ENCODE assay signal across 8 cellular contexts in the genomic region with DNA sequence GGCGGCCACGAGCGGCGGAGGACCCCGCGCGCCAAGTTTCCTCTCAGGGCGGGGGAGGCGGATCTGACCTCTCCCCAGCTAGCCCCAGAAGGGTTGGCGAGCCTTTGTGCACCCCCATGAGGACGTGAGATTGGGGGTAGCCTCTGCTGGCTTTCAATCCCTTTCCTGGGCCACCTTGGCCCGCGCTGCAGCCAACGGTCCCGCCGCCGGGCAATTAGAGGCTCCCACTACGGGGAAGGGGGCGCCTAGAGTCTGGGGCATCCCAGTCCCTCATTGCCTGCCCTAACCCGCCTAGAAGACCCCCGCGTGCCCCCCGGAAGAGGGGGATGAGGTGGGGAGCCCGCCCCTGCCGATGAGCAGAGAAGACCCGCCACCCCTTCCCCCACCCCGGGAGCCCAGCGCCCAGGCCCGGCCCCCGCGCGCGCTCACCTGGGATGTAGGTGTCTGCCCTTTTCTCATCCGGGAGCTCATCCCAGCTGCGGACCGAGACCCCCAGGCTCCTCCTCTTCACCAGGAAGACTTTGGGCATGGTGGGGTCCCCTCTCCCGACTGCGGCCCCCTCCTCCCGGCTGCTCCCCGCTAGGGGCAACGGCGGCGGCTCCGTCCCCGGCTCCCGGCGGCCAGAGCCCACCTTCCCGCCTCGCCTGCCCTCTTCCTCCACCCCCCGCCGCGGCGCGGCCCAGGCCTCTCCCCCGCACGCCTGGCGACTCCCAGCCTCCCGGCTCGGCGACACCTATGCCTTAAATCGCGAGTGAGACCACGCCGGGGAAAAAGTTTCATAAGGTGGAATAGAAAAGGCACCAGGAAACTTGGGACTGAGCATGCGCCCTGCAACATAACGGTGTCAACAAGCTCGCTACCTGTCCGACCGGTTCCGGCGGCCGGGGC. TPM values are rescaled to one million over a fixed set of nuclear protein-coding genes. Genes with fewer than 3 reads are reported as not detected.
DNase-seq lines count a peak whose midpoint lies in the region; ATAC-seq, FAIRE-seq and TF ChIP-seq lines count a peak whose summit lies in the region.

A gene (minus strand): TSS at position 811 of the 888 bp plus-strand sequence. CDS start 282 bp downstream, at position 529.

- H3K4me2 ChIP-seq in A549 = peak within 1 kb of the TSS; percentile 100

- peak within 1 kb of the TSS; percentile 23 to 49; a peak in 4 of 6 replicates for H3K27ac ChIP-seq in A549
- H3K27ac ChIP-seq in iPS DF 6.9 (ENCODE audit: low read length) = no peak within 1 kb of the TSS
- H3K27ac ChIP-seq in skin epidermis = peak within 1 kb of the TSS in 18 of 21 experiments; percentile 19 to 92 (median 68)

- H3K36me3 Mint-ChIP-seq in T-helper 17 cell (ENCODE audit: low read depth) = peaks cover 5% of the 10 kb centered on the region

- no peak for FAIRE-seq in A549 (lab: Jason Lieb, UNC)

- ATAC-seq in A549 (peak; percentile 27 to 65; a peak in 4 of 6 replicates), T-helper 17 cell (no peak), HG02870 (IDR thresholded peaks at IDR 0.05; ENCODE audit: unreplicated experiment) (no peak), HG03108 (IDR thresholded peaks at IDR 0.05; ENCODE audit: unreplicated experiment) (no peak), GM19455 (IDR thresholded peaks at IDR 0.05; ENCODE audit: unreplicated experiment) (no peak)

- peaks cover 4% of the 10 kb centered on the region for H3K4me1 Mint-ChIP-seq in T-helper 17 cell

- WGBS in A549 (ENCODE audit: missing lambda C conversion rate) = under 1% methylated on average over 26 of the region's 72 CpGs
- WGBS in iPS DF 6.9 (ENCODE audit: insufficient coverage, insufficient read length) = no CpG with 5 or more reads among the region's 72 CpGs

- TF ChIP-seq POLR2A in A549 (IDR thresholded peaks at IDR 0.05; ENCODE audit: low read length) = no peak

- peaks cover 52% of the 10 kb centered on the region for H3K27me3 ChIP-seq in H7 (ENCODE audit: control insufficient read depth, insufficient read depth, low read length)
- peaks cover 8% of the 10 kb centered on the region; the same call in 1 of the 2 replicates for H3K27me3 ChIP-seq in iPS DF 6.9 (ENCODE audit: control insufficient read depth, insufficient read depth, low read length)

- peak within 1 kb of the TSS; percentile 65 for H3K4me3 ChIP-seq in A549
- H3K4me3 ChIP-seq in H7 (ENCODE audit: insufficient read depth, low read depth, low read length) = peak within 1 kb of the TSS; percentile 67
- peak within 1 kb of the TSS; percentile 51 for H3K4me3 ChIP-seq in iPS DF 6.9 (ENCODE audit: low read length)
- H3K4me3 ChIP-seq in skin epidermis = peak within 1 kb of the TSS; percentile 32 to 54 (median 45)

- CTCF ChIA-PET in A549 (lab: Yijun Ruan, JAX) = interaction anchor here (0.7 to 1.9 kb wide), 4 partner anchors 9 to 131 kb away, joined by 3 to 5 read pairs (median 3); no protein-coding TSS in a partner anchor

- DNase-seq in A549 (ENCODE audit: low read depth in 1 of 2, low spot score in 1 of 2) = peak in 1 of 2 experiments; percentile 39
- DNase-seq in H7 = peak; percentile 88
- no peak for DNase-seq in T-helper 17 cell
- peak; percentile 55 for DNase-seq in iPS DF 6.9 (ENCODE audit: low read depth, low spot score)

- POLR2A ChIA-PET in A549 (lab: Yijun Ruan, JAX) = interaction anchor here (1.4 kb wide), 1 partner anchor 231 kb away, joined by 4 read pairs; a partner anchor contains a TSS

- TF ChIP-seq RAD21 in A549 (conservative IDR thresholded peaks at IDR 0.05 in 1 of 2, IDR thresholded peaks at IDR 0.05 in 1 of 2) = no peak

- TF ChIP-seq CTCF in A549 (IDR thresholded peaks at IDR 0.05) = no peak

- TF ChIP-seq EP300 in A549 (IDR thresholded peaks at IDR 0.05) = no peak

- H3K4me1 ChIP-seq in A549 (peaks cover 21% of the 10 kb centered on the region), iPS DF 6.9 (ENCODE audit: control insufficient read depth, insufficient read depth, low read length) (peaks cover 7% of the 10 kb centered on the region)

- H3K9me3 ChIP-seq in A549 = 0 out of 3 replicates have a peak, but pooled peaks cover 5% of the 10 kb centered on the region
- peaks cover 4% of the 10 kb centered on the region for H3K9me3 ChIP-seq in T-helper 17 cell (ENCODE audit: control insufficient read depth, low read length, poor library complexity, severe bottlenecking)
- H3K9me3 ChIP-seq in iPS DF 6.9 (ENCODE audit: control insufficient read depth, insufficient read depth, low read length) = no peaks in the 10 kb centered on the region

- H3K4me3 Mint-ChIP-seq in T-helper 17 cell = peak within 1 kb of the TSS; percentile 39

- H3K36me3 ChIP-seq in H7 (replicated peaks; ENCODE audit: control insufficient read depth, insufficient read depth, low read length) = no peaks in the 10 kb centered on the region
- no peaks in the 10 kb centered on the region for H3K36me3 ChIP-seq in iPS DF 6.9 (ENCODE audit: control insufficient read depth, insufficient read depth, low read length)

- no peak within 1 kb of the TSS for H3K27ac Mint-ChIP-seq in T-helper 17 cell

- peaks cover 66% of the 10 kb centered on the region for H3K27me3 Mint-ChIP-seq in T-helper 17 cell

TF ChIP-seq in A549, 52 proteins besides CTCF, POLR2A, EP300 and RAD21:
- TF ChIP-seq, protein P1, sequence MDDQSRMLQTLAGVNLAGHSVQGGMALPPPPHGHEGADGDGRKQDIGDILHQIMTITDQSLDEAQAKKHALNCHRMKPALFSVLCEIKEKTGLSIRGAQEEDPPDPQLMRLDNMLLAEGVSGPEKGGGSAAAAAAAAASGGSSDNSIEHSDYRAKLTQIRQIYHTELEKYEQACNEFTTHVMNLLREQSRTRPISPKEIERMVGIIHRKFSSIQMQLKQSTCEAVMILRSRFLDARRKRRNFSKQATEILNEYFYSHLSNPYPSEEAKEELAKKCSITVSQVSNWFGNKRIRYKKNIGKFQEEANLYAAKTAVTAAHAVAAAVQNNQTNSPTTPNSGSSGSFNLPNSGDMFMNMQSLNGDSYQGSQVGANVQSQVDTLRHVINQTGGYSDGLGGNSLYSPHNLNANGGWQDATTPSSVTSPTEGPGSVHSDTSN (IDR thresholded peaks at IDR 0.05) = no peak
- TF ChIP-seq CEBPB (IDR thresholded peaks at IDR 0.05) (no peak), GATA3 (IDR thresholded peaks at IDR 0.05; ENCODE audit: borderline replicate concordance) (no peak), ZFP36 (IDR thresholded peaks at IDR 0.05; ENCODE audit: borderline replicate concordance, partially characterized antibody) (no peak), MAZ (IDR thresholded peaks at IDR 0.05; ENCODE audit: borderline replicate concordance, low read depth, low read length) (no peak), BHLHE40 (IDR thresholded peaks at IDR 0.05; ENCODE audit: low read depth, low read length) (no peak), JUNB (IDR thresholded peaks at IDR 0.05) (no peak), ZSCAN20 (CRISPR knock-in tag; IDR thresholded peaks at IDR 0.05) (no peak), KDM1A (IDR thresholded peaks at IDR 0.05; ENCODE audit: low read depth) (no peak), KDM5A (IDR thresholded peaks at IDR 0.05) (no peak), PHF8 (IDR thresholded peaks at IDR 0.05; ENCODE audit: borderline replicate concordance, low read depth) (no peak), HDAC2 (IDR thresholded peaks at IDR 0.05) (no peak), EHMT2 (IDR thresholded peaks at IDR 0.05; ENCODE audit: low read depth) (no peak), HOXB5 (CRISPR knock-in tag; IDR thresholded peaks at IDR 0.05) (no peak), NPAS2 (CRISPR knock-in tag; IDR thresholded peaks at IDR 0.05; ENCODE audit: borderline replicate concordance) (no peak), SREBF2 (IDR thresholded peaks at IDR 0.05) (no peak)
- TF ChIP-seq, protein P2, sequence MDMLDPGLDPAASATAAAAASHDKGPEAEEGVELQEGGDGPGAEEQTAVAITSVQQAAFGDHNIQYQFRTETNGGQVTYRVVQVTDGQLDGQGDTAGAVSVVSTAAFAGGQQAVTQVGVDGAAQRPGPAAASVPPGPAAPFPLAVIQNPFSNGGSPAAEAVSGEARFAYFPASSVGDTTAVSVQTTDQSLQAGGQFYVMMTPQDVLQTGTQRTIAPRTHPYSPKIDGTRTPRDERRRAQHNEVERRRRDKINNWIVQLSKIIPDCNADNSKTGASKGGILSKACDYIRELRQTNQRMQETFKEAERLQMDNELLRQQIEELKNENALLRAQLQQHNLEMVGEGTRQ (IDR thresholded peaks at IDR 0.05) = no peak
- TF ChIP-seq, protein P3, sequence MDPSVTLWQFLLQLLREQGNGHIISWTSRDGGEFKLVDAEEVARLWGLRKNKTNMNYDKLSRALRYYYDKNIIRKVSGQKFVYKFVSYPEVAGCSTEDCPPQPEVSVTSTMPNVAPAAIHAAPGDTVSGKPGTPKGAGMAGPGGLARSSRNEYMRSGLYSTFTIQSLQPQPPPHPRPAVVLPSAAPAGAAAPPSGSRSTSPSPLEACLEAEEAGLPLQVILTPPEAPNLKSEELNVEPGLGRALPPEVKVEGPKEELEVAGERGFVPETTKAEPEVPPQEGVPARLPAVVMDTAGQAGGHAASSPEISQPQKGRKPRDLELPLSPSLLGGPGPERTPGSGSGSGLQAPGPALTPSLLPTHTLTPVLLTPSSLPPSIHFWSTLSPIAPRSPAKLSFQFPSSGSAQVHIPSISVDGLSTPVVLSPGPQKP (IDR thresholded peaks at IDR 0.05; ENCODE audit: low read depth, low read length) = no peak
- TF ChIP-seq, protein P4, sequence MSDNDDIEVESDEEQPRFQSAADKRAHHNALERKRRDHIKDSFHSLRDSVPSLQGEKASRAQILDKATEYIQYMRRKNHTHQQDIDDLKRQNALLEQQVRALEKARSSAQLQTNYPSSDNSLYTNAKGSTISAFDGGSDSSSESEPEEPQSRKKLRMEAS (IDR thresholded peaks at IDR 0.05) = no peak; the same call in 1 of the 2 replicates

RNA-seq across cellular contexts. Expression of the gene that starts here (rescaled TPM):
- polyA plus RNA-seq in A549 (2011; rRNA removed) (0.19 TPM in 1 of 2 replicates, not detected in the other), A549 (2017; fragmentation: RNase III; extraction: RNeasy Plus Mini Kit Qiagen cat#74134 plus additional on column Dnase treatment) (0.07 to 0.16 TPM in 2 of 3 replicates, not detected in the other)
- polyA plus RNA-seq in A549 (2012; cell fraction: cytosol; rRNA removed) = 0.09 and 0.11 TPM in 2 replicates
- 0.06 TPM in 1 of 2 replicates, not detected in the other for polyA plus RNA-seq in A549 (2012; cell fraction: nucleus; rRNA removed)
- polyA minus RNA-seq in A549 (2011; rRNA and poly(A)+ RNA removed) = 0.29 TPM in 1 of 2 replicates, not detected in the other
- total RNA-seq in H7 (2014; rRNA removed; shearing (Covaris generic)) = 3.3 and 7.8 TPM in 2 replicates
- not detected for total RNA-seq in T-helper 17 cell

Comparison
In these comparisons a context has a peak if more than half of its experiments do, and no peak if none do; other contexts are left out.
1. Peak in ATAC-seq, H3K4me3 ChIP-seq, H3K27ac ChIP-seq and H3K4me2 ChIP-seq in A549; RNA of the gene not detected or under 1 TPM.
2. DNase-seq: peak in H7 (single experiment) and iPS DF 6.9 (single experiment); none in T-helper 17 cell (0 of 3).
3. Peak in every context shown above with its lines, with median percentiles within 50 percentile points of each other: H3K4me3 ChIP-seq.